In the genomic region with DNA sequence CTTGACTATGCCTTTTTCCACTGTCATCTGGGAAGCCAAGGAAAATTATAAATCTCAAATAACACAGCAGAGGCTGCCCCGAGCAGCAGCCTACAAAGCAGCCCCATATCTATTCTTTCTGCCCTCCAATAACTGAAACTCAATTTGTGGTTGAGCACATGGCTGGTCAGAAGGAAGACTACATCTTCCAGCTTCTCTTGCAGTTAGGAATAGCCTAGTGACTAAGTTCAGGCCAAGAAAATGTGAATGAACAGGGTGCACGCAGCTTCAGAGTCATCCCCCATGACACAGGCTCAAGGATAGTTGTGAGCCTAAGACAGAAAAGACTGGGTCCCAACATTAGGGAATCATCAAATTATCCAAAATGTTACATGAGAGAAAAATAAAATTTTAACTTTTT, we compare ENCODE assay signal across 1 cellular context.
TF ChIP-seq lines count a peak whose summit lies in the region.

No MANE protein-coding gene starts in this region.

TF ChIP-seq in K562, 482 proteins besides CTCF, POLR2A, EP300 and RAD21 (continued from another document):
- TF ChIP-seq, protein P1, sequence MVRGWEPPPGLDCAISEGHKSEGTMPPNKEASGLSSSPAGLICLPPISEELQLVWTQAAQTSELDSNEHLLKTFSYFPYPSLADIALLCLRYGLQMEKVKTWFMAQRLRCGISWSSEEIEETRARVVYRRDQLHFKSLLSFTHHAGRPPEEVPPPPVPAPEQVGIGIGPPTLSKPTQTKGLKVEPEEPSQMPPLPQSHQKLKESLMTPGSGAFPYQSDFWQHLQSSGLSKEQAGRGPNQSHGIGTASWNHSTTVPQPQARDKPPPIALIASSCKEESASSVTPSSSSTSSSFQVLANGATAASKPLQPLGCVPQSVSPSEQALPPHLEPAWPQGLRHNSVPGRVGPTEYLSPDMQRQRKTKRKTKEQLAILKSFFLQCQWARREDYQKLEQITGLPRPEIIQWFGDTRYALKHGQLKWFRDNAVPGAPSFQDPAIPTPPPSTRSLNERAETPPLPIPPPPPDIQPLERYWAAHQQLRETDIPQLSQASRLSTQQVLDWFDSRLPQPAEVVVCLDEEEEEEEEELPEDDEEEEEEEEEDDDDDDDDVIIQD (CRISPR knock-in tag; IDR thresholded peaks at IDR 0.05) = no peak
- TF ChIP-seq NFIC (IDR thresholded peaks at IDR 0.05) = no peak
- TF ChIP-seq, protein P2, sequence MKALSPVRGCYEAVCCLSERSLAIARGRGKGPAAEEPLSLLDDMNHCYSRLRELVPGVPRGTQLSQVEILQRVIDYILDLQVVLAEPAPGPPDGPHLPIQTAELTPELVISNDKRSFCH (CRISPR knock-in tag; IDR thresholded peaks at IDR 0.05) = no peak
- TF ChIP-seq, protein P2 (tag; IDR thresholded peaks at IDR 0.05) = no peak
